10 cellular contexts compared by ENCODE assay signal in the genomic region with DNA sequence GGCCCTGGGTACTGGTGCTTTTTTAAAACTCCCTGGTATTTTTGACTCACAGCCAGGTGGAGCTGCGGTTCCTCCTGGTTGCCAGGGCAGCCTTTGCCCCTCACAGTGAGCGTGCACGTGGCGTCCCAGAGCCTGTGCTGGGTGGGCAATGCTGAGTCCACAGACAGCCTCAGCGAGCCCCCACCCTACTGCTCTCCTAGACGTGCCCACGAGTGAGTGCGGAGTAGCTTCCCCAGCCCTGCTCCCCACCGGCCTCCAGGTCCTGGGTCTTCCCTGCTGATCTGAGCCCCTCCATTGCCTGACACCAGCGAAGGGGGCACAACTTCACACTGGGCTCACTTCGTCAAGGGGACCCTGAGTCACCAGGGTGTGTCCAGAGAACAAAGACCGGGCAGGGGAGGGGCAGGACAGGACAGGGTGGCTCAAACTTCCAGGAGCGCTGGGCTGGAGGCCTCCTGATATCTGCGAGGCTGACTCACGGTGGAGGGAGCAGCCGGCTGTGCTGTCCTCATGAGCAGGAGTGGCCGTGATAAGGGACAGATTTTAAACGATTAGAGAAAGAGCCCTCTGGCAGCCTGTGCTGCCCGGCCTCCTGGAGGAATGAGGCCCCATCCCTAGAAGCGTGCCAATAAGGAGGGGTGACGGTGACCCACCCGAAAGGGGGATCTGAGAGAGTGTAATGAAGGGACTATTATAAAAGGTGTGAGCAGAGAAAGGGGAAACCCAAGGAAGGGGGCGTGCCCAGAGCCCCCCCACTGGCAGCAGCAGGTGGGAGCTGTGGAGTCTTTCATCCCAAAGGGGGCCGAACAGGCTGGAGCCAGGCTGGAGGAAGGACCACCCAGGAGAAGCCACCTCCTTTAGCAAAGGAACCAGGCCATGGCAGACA.
DNase-seq lines count a peak whose midpoint lies in the region; ATAC-seq and TF ChIP-seq lines count a peak whose summit lies in the region.
"Had no signal": no experiment of that assay in that cellular context is flagged by ENCODE, and none has a peak within 500 bp of the region (broad histone marks: within the 10 kb centered on the region; RNA-seq: fewer than 3 reads in every experiment).

No MANE protein-coding gene starts in this region.

- peak; percentile 15 for ATAC-seq in activated CD8-positive, alpha-beta T cell treated with anti-CD3 and anti-CD28 coated beads for 36 hours
- ATAC-seq in activated CD8-positive, alpha-beta T cell treated with anti-CD3 and anti-CD28 coated beads, Interleukin-2, amount 10 ng/mL, durations not matched to agents 7 days and 5 days, result no peak

- H3K27me3 Mint-ChIP-seq in activated CD8-positive, alpha-beta T cell treated with anti-CD3 and anti-CD28 coated beads for 36 hours, result peaks cover 7% of the 10 kb centered on the region
- no peaks in the 10 kb centered on the region for H3K27me3 Mint-ChIP-seq in activated CD8-positive, alpha-beta T cell treated with anti-CD3 and anti-CD28 coated beads, Interleukin-2, amount 10 ng/mL, durations not matched to agents 7 days and 5 days (ENCODE audit: low read depth)

- H3K4me3 Mint-ChIP-seq in activated CD8-positive, alpha-beta T cell treated with anti-CD3 and anti-CD28 coated beads for 36 hours, result no peak overlapping the region
- H3K4me3 Mint-ChIP-seq in activated CD8-positive, alpha-beta T cell treated with anti-CD3 and anti-CD28 coated beads, Interleukin-2, amount 10 ng/mL, durations not matched to agents 7 days and 5 days, result no peak overlapping the region

- WGBS in urinary bladder, result 53% methylated on average over 24 of the region's 24 CpGs

- TF ChIP-seq CTCF in activated CD8-positive, alpha-beta T cell treated with anti-CD3 and anti-CD28 coated beads for 36 hours (IDR thresholded peaks at IDR 0.05), result no peak
- peak; percentile 5 for TF ChIP-seq CTCF in kidney epithelial cell (IDR thresholded peaks at IDR 0.05; ENCODE audit: insufficient read depth, low read length, poor library complexity, severe bottlenecking)

- no peaks in the 10 kb centered on the region for H3K4me1 ChIP-seq in urinary bladder (ENCODE audit: insufficient read depth)

- peaks cover 4% of the 10 kb centered on the region for H3K27me3 ChIP-seq in kidney epithelial cell (ENCODE audit: control insufficient read depth, insufficient read depth, low read length)

- no peaks in the 10 kb centered on the region for H3K4me1 Mint-ChIP-seq in activated CD8-positive, alpha-beta T cell treated with anti-CD3 and anti-CD28 coated beads for 36 hours (ENCODE audit: low read depth)
- H3K4me1 Mint-ChIP-seq in activated CD8-positive, alpha-beta T cell treated with anti-CD3 and anti-CD28 coated beads, Interleukin-2, amount 10 ng/mL, durations not matched to agents 7 days and 5 days (ENCODE audit: low read depth), result no peaks in the 10 kb centered on the region

- no peaks in the 10 kb centered on the region for H3K36me3 Mint-ChIP-seq in activated CD8-positive, alpha-beta T cell treated with anti-CD3 and anti-CD28 coated beads for 36 hours (ENCODE audit: low read depth)
- H3K36me3 Mint-ChIP-seq in activated CD8-positive, alpha-beta T cell treated with anti-CD3 and anti-CD28 coated beads, Interleukin-2, amount 10 ng/mL, durations not matched to agents 7 days and 5 days (ENCODE audit: low read depth), result no peaks in the 10 kb centered on the region

- peak overlapping the region; percentile 26 for H3K27ac ChIP-seq in urinary bladder (ENCODE audit: low read depth)

- POLR2A ChIA-PET in activated CD8-positive, alpha-beta T cell treated with anti-CD3 and anti-CD28 coated beads for 36 hours (lab: Charles Lee), result no interaction called here
- POLR2A ChIA-PET in activated CD8-positive, alpha-beta T cell treated with anti-CD3 and anti-CD28 coated beads, Interleukin-2, amount 10 ng/mL, durations not matched to agents 7 days and 5 days (lab: Charles Lee), result no interaction called here

- DNase-seq in activated CD8-positive, alpha-beta T cell treated with anti-CD3 and anti-CD28 coated beads for 36 hours, result peak; percentile 14
- no peak for DNase-seq in activated CD8-positive, alpha-beta T cell treated with anti-CD3 and anti-CD28 coated beads, Interleukin-2, amount 10 ng/mL, durations not matched to agents 7 days and 5 days
- DNase-seq in astrocyte of the hippocampus (ENCODE audit: low read depth, low spot score) (peak; percentile 78), kidney epithelial cell (ENCODE audit: low read depth) (peak; percentile 37), anterior cingulate cortex (lab: John Stamatoyannopoulos, UW) (no peak), NCI-H748 (lab: John Stamatoyannopoulos, UW; ENCODE audit: unreplicated experiment) (no peak), NCI-H446 treated with DMSO at 0.1 percent for 48 hours (lab: John Stamatoyannopoulos, UW) (no peak)
- DNase-seq: foreskin melanocyte, T-helper 1 cell had no signal

- H3K36me3 ChIP-seq in kidney epithelial cell (ENCODE audit: control insufficient read depth, insufficient read depth, low read length) (no peaks in the 10 kb centered on the region), urinary bladder (ENCODE audit: insufficient read depth) (no peaks in the 10 kb centered on the region)

- intact Hi-C loops in activated CD8-positive, alpha-beta T cell treated with anti-CD3 and anti-CD28 coated beads for 36 hours (cut with micrococcal nuclease), result no loop called here

- CTCF ChIA-PET in activated CD8-positive, alpha-beta T cell treated with anti-CD3 and anti-CD28 coated beads for 36 hours (lab: Charles Lee), result no interaction called here
- CTCF ChIA-PET in activated CD8-positive, alpha-beta T cell treated with anti-CD3 and anti-CD28 coated beads, Interleukin-2, amount 10 ng/mL, durations not matched to agents 7 days and 5 days (lab: Charles Lee), result no interaction called here

- H3K9me3 Mint-ChIP-seq in activated CD8-positive, alpha-beta T cell treated with anti-CD3 and anti-CD28 coated beads for 36 hours, result peaks cover 5% of the 10 kb centered on the region
- no peaks in the 10 kb centered on the region for H3K9me3 Mint-ChIP-seq in activated CD8-positive, alpha-beta T cell treated with anti-CD3 and anti-CD28 coated beads, Interleukin-2, amount 10 ng/mL, durations not matched to agents 7 days and 5 days (ENCODE audit: insufficient read depth)

- H3K4me3 ChIP-seq in kidney epithelial cell (ENCODE audit: low read depth, low read length) (no peak overlapping the region), urinary bladder (ENCODE audit: low read depth, low read length) (no peak overlapping the region)

- no peak overlapping the region for H3K27ac Mint-ChIP-seq in activated CD8-positive, alpha-beta T cell treated with anti-CD3 and anti-CD28 coated beads for 36 hours
- H3K27ac Mint-ChIP-seq in activated CD8-positive, alpha-beta T cell treated with anti-CD3 and anti-CD28 coated beads, Interleukin-2, amount 10 ng/mL, durations not matched to agents 7 days and 5 days, result no peak overlapping the region

Comparison
In these comparisons a context has a peak if more than half of its experiments do, and no peak if none do; other contexts are left out.
1. DNase-seq: peak in activated CD8-positive, alpha-beta T cell treated with anti-CD3 and anti-CD28 coated beads for 36 hours (single experiment), astrocyte of the hippocampus (single experiment) and kidney epithelial cell (single experiment); none in activated CD8-positive, alpha-beta T cell treated with anti-CD3 and anti-CD28 coated beads, Interleukin-2, amount 10 ng/mL, durations not matched to agents 7 days and 5 days (single experiment), anterior cingulate cortex (0 of 58), NCI-H748 (single experiment) and NCI-H446 treated with DMSO at 0.1 percent for 48 hours (single experiment).